Comparison of ENCODE assay signal across 9 cellular contexts in genomic region chr1:183477986-183478781, GRCh38. TPM values are rescaled to one million over a fixed set of nuclear protein-coding genes. Genes with fewer than 3 reads are reported as not detected.
DNase-seq lines count a peak whose midpoint lies in the region; ATAC-seq and TF ChIP-seq lines count a peak whose summit lies in the region.
"Had no signal": no experiment of that assay in that cellular context is flagged by ENCODE, and none has a peak within 500 bp of the region (broad histone marks: within the 10 kb centered on the region; RNA-seq: fewer than 3 reads in every experiment).

No MANE protein-coding gene starts in this region.

- no peak for DNase-seq in activated naive CD4-positive, alpha-beta T cell treated with anti-CD3 and anti-CD28 coated beads, Interleukin-2, amount 10 ng/mL, durations not matched to agents 7 days and 5 days
- no peak for DNase-seq in activated naive CD4-positive, alpha-beta T cell treated with Interleukin-2 at 50 U/mL for 16 hours
- DNase-seq in PC-9 (no peak), NCI-H1930 (lab: John Stamatoyannopoulos, UW) (no peak), NCI-H1092 treated with DMSO at 0.1 percent for 48 hours (lab: John Stamatoyannopoulos, UW) (no peak), suprapubic skin (ENCODE audit: low spot score in 2 of 2) (no peak)
- no peak for DNase-seq in stimulated activated effector memory CD8-positive, alpha-beta T cell treated with anti-CD3 and anti-CD28 coated beads, Interleukin-12 subunit alpha, Interleukin-12 subunit beta, amount 100 ng/mL, for 72 hours (ENCODE audit: low spot score in 2 of 2)
- DNase-seq: cortex of kidney had no signal

- H3F3A ChIP-seq in PC-9 (ENCODE audit: insufficient read depth, low read depth): peaks cover 22% of the 10 kb centered on the region

- H3K4me3 ChIP-seq in PC-9: no peak overlapping the region
- H3K4me3 ChIP-seq in suprapubic skin: no peak overlapping the region

- no peak for TF ChIP-seq POLR2A in suprapubic skin (IDR thresholded peaks at IDR 0.05)

- no peak overlapping the region for H3K4me2 ChIP-seq in PC-9

- WGBS in suprapubic skin: 73% methylated on average over 3 of the region's 3 CpGs

- no peaks in the 10 kb centered on the region for H3K9me3 ChIP-seq in PC-9 (ENCODE audit: insufficient read depth, low read depth)
- no peaks in the 10 kb centered on the region for H3K9me3 ChIP-seq in suprapubic skin

- H4K20me1 ChIP-seq in PC-9 (ENCODE audit: insufficient read depth): peaks cover 20% of the 10 kb centered on the region

- H3K4me1 Mint-ChIP-seq in activated naive CD4-positive, alpha-beta T cell treated with anti-CD3 and anti-CD28 coated beads, Interleukin-2, amount 10 ng/mL, durations not matched to agents 7 days and 5 days: peaks cover 61% of the 10 kb centered on the region
- peaks cover 59% of the 10 kb centered on the region for H3K4me1 Mint-ChIP-seq in stimulated activated effector memory CD8-positive, alpha-beta T cell treated with anti-CD3 and anti-CD28 coated beads, Interleukin-12 subunit alpha, Interleukin-12 subunit beta, amount 100 ng/mL, for 72 hours

- POLR2A ChIA-PET in PC-9 (lab: Charles Lee; ENCODE audit: unreplicated experiment): no interaction called here

- H3K27ac Mint-ChIP-seq in activated naive CD4-positive, alpha-beta T cell treated with anti-CD3 and anti-CD28 coated beads, Interleukin-2, amount 10 ng/mL, durations not matched to agents 7 days and 5 days: peak overlapping the region; percentile 88
- H3K27ac Mint-ChIP-seq in stimulated activated effector memory CD8-positive, alpha-beta T cell treated with anti-CD3 and anti-CD28 coated beads, Interleukin-12 subunit alpha, Interleukin-12 subunit beta, amount 100 ng/mL, for 72 hours: peak overlapping the region; percentile 48

- intact Hi-C loops in PC-9 (cut with micrococcal nuclease; ENCODE audit: unreplicated experiment): no loop called here

- BruUV-seq in PC-9 (replicated peaks; lab: Mats Ljungman, UMichigan): no TSS peak

- no peaks in the 10 kb centered on the region for H3K9me3 Mint-ChIP-seq in activated naive CD4-positive, alpha-beta T cell treated with anti-CD3 and anti-CD28 coated beads, Interleukin-2, amount 10 ng/mL, durations not matched to agents 7 days and 5 days
- H3K9me3 Mint-ChIP-seq in stimulated activated effector memory CD8-positive, alpha-beta T cell treated with anti-CD3 and anti-CD28 coated beads, Interleukin-12 subunit alpha, Interleukin-12 subunit beta, amount 100 ng/mL, for 72 hours: no peaks in the 10 kb centered on the region

- H3K36me3 ChIP-seq in PC-9 (ENCODE audit: low read depth) (peaks cover 15% of the 10 kb centered on the region; the same call in 1 of the 2 replicates), suprapubic skin (no peaks in the 10 kb centered on the region)

- peaks cover 29% of the 10 kb centered on the region for H3K36me3 Mint-ChIP-seq in activated naive CD4-positive, alpha-beta T cell treated with anti-CD3 and anti-CD28 coated beads, Interleukin-2, amount 10 ng/mL, durations not matched to agents 7 days and 5 days
- H3K36me3 Mint-ChIP-seq in stimulated activated effector memory CD8-positive, alpha-beta T cell treated with anti-CD3 and anti-CD28 coated beads, Interleukin-12 subunit alpha, Interleukin-12 subunit beta, amount 100 ng/mL, for 72 hours: peaks cover 9% of the 10 kb centered on the region

- peaks cover 100% of the 10 kb centered on the region for H3K79me2 ChIP-seq in PC-9 (ENCODE audit: low read depth)

- H3K27ac ChIP-seq in PC-9 (peak overlapping the region; percentile 12; the same call in 1 of the 2 replicates), suprapubic skin (no peak overlapping the region)

- no peak overlapping the region for H2AFZ ChIP-seq in PC-9

- ATAC-seq in HG02870 (IDR thresholded peaks at IDR 0.05; ENCODE audit: unreplicated experiment): peak; percentile 46
- peak; percentile 87 for ATAC-seq in stimulated activated effector memory CD8-positive, alpha-beta T cell treated with anti-CD3 and anti-CD28 coated beads, Interleukin-12 subunit alpha, Interleukin-12 subunit beta, amount 100 ng/mL, for 72 hours

- H3K4me1 ChIP-seq in PC-9 (replicated peaks; ENCODE audit: insufficient read depth): peaks cover 59% of the 10 kb centered on the region
- H3K4me1 ChIP-seq in suprapubic skin: peaks cover 58% of the 10 kb centered on the region

- H3K27me3 ChIP-seq in PC-9 (ENCODE audit: insufficient read depth, low read depth) (no peaks in the 10 kb centered on the region), suprapubic skin (no peaks in the 10 kb centered on the region)

- no peaks in the 10 kb centered on the region for H3K27me3 Mint-ChIP-seq in activated naive CD4-positive, alpha-beta T cell treated with anti-CD3 and anti-CD28 coated beads, Interleukin-2, amount 10 ng/mL, durations not matched to agents 7 days and 5 days

- peak overlapping the region; percentile 53 for H3K4me3 Mint-ChIP-seq in activated naive CD4-positive, alpha-beta T cell treated with anti-CD3 and anti-CD28 coated beads, Interleukin-2, amount 10 ng/mL, durations not matched to agents 7 days and 5 days
- peak overlapping the region; percentile 40 for H3K4me3 Mint-ChIP-seq in stimulated activated effector memory CD8-positive, alpha-beta T cell treated with anti-CD3 and anti-CD28 coated beads, Interleukin-12 subunit alpha, Interleukin-12 subunit beta, amount 100 ng/mL, for 72 hours

- CTCF ChIA-PET in activated naive CD4-positive, alpha-beta T cell treated with anti-CD3 and anti-CD28 coated beads, Interleukin-2, amount 10 ng/mL, durations not matched to agents 7 days and 5 days (lab: Charles Lee): interaction anchor here (0.6 to 1.8 kb wide), 5 partner anchors 9 to 112 kb away, joined by 3 to 5 read pairs (median 3); partner anchors contain the start of gene NCF2
- CTCF ChIA-PET in PC-9 (lab: Charles Lee): no interaction called here

- no peak for TF ChIP-seq EP300 in suprapubic skin (IDR thresholded peaks at IDR 0.05)

- no peaks in the 10 kb centered on the region for H3K9me2 ChIP-seq in PC-9 (ENCODE audit: insufficient read depth)

- TF ChIP-seq CTCF in PC-9 (conservative IDR thresholded peaks at IDR 0.05) (no peak), suprapubic skin (IDR thresholded peaks at IDR 0.05) (no peak)

RNA-seq across cellular contexts. Expression of gene SMG7, which starts 5.9 kb away (rescaled TPM):
- total RNA-seq in PC-9 (2021): 56.0 and 72.9 TPM in 2 replicates
- 10 to 100 TPM; 34.4 to 65.3 (median 41.8) TPM for total RNA-seq in suprapubic skin
